In genomic region chr22:44497904-44498242, GRCh38 we compare ENCODE assay signal across 8 cellular contexts. TPM values are rescaled to one million over a fixed set of nuclear protein-coding genes. Genes with fewer than 3 reads are reported as not detected.
DNase-seq lines count a peak whose midpoint lies in the region; ATAC-seq and TF ChIP-seq lines count a peak whose summit lies in the region.

RTL6 (minus strand) TSS chr22:44498233; CDS start chr22:44497556, 677 bp downstream.

- peaks cover 8 to 40% (median 14%) of the 10 kb centered on the region in 3 donors for H3K4me1 ChIP-seq in esophagus squamous epithelium
- H3K4me1 ChIP-seq in neuronal stem cell (ENCODE audit: control insufficient read depth in 2 of 2, insufficient read depth in 1 of 2, low read depth in 1 of 2, low read length in 2 of 2): peaks cover 4 to 17% of the 10 kb centered on the region in 2 donors

- H3K27ac ChIP-seq in esophagus squamous epithelium: peak within 1 kb of the TSS; percentile 72 to 92 (median 83)
- peak within 1 kb of the TSS; percentile 63 for H3K27ac ChIP-seq in neuronal stem cell (replicated peaks; ENCODE audit: low read length)

- no peak for TF ChIP-seq POLR2A in esophagus squamous epithelium (IDR thresholded peaks at IDR 0.05)

- DNase-seq in SK-MEL-5 (ENCODE audit: low read depth, low spot score): no peak
- no peak for DNase-seq in esophagus squamous epithelium (lab: John Stamatoyannopoulos, UW)
- no peak for DNase-seq in neuronal stem cell (ENCODE audit: low spot score)
- no peak for DNase-seq in NCI-H2107 treated with DMSO at 0.1 percent for 48 hours (lab: John Stamatoyannopoulos, UW; ENCODE audit: unreplicated experiment)
- no peak for DNase-seq in hypothalamus (lab: John Stamatoyannopoulos, UW)

- in situ Hi-C loops in SK-MEL-5 (cut with HindIII; ENCODE audit: low pct_unique_long_range_greater_than_20kb, low sequenced_read_pairs): no loop called here

- H2BK15ac ChIP-seq in neuronal stem cell (ENCODE audit: low read length): peak within 1 kb of the TSS; percentile 40

- H3K27me3 ChIP-seq in esophagus squamous epithelium (peaks cover 0 to 12% (median 0%) of the 10 kb centered on the region in 4 donors), neuronal stem cell (ENCODE audit: control insufficient read depth in 3 of 3, insufficient read depth in 3 of 3, low read depth in 1 of 3, low read length in 3 of 3) (no peaks in the 10 kb centered on the region)

- TF ChIP-seq CTCF in esophagus squamous epithelium (IDR thresholded peaks at IDR 0.05): no peak

- peak within 1 kb of the TSS; percentile 99 for H4K91ac ChIP-seq in neuronal stem cell (ENCODE audit: low read depth, low read length, poor library complexity)

- H3K14ac ChIP-seq in neuronal stem cell (ENCODE audit: low read length): peak within 1 kb of the TSS; percentile 92

- intact Hi-C loops in esophagus squamous epithelium (cut with DNase I): no loop called here

- H2BK12ac ChIP-seq in neuronal stem cell (ENCODE audit: low read length): peak within 1 kb of the TSS; percentile 82

- H3K4me2 ChIP-seq in neuronal stem cell (ENCODE audit: insufficient read depth, low read length, poor library complexity, severe bottlenecking): peak within 1 kb of the TSS; percentile 84

- peak within 1 kb of the TSS; percentile 98 for H3K18ac ChIP-seq in neuronal stem cell (ENCODE audit: low read length)

- peaks cover 0 to 8% (median 0%) of the 10 kb centered on the region in 3 donors for H3K36me3 ChIP-seq in esophagus squamous epithelium
- peaks cover 31 to 43% of the 10 kb centered on the region in 2 donors for H3K36me3 ChIP-seq in neuronal stem cell (replicated peaks in 1 of 2; ENCODE audit: control insufficient read depth in 2 of 2, insufficient read depth in 2 of 2, low read length in 2 of 2)

- peak within 1 kb of the TSS; percentile 99 for H3K4ac ChIP-seq in neuronal stem cell (ENCODE audit: low read length)

- H2BK5ac ChIP-seq in neuronal stem cell (ENCODE audit: low read length): peak within 1 kb of the TSS; percentile 62

- H2AFZ ChIP-seq in neuronal stem cell (ENCODE audit: low read length): peak within 1 kb of the TSS; percentile 93

- H2AK5ac ChIP-seq in neuronal stem cell (ENCODE audit: low read depth, low read length): peak within 1 kb of the TSS; percentile 99

- peak within 1 kb of the TSS; percentile 73 for H4K8ac ChIP-seq in neuronal stem cell (ENCODE audit: low read depth, low read length)

- peak within 1 kb of the TSS; percentile 94 for H2BK120ac ChIP-seq in neuronal stem cell (ENCODE audit: low read depth, low read length)

- peak; percentile 9 for ATAC-seq in GM21825 (IDR thresholded peaks at IDR 0.05; ENCODE audit: unreplicated experiment)
- no peak for ATAC-seq in GM18873 (IDR thresholded peaks at IDR 0.05; ENCODE audit: low FRiP score, unreplicated experiment)
- no peak for ATAC-seq in HG02642 (IDR thresholded peaks at IDR 0.05; ENCODE audit: poor library complexity, unreplicated experiment)

- peak within 1 kb of the TSS; percentile 94 for H3K9ac ChIP-seq in neuronal stem cell (ENCODE audit: low read depth, low read length, poor library complexity)

- peaks cover 16% of the 10 kb centered on the region for H3K79me1 ChIP-seq in neuronal stem cell (ENCODE audit: low read depth, low read length)

- peak within 1 kb of the TSS; percentile 56 to 93 (median 75) for H3K4me3 ChIP-seq in esophagus squamous epithelium
- peak within 1 kb of the TSS; percentile 69 to 88 for H3K4me3 ChIP-seq in neuronal stem cell (ENCODE audit: low read length in 2 of 2)

- peak within 1 kb of the TSS; percentile 82 for H3K23ac ChIP-seq in neuronal stem cell (ENCODE audit: low read depth, low read length, poor library complexity)

- WGBS in esophagus squamous epithelium, 2 donors: no CpG with 5 or more reads among the region's 49 CpGs
- WGBS in neuronal stem cell (ENCODE audit: extremely low coverage in 2 of 2, insufficient read length in 2 of 2, insufficient replicate concordance in 1 of 2), 2 donors: no CpG with 5 or more reads among the region's 49 CpGs

- H3K9me3 ChIP-seq in esophagus squamous epithelium: no peaks in the 10 kb centered on the region
- H3K9me3 ChIP-seq in neuronal stem cell (replicated peaks in 1 of 2; ENCODE audit: control insufficient read depth in 2 of 2, insufficient read depth in 1 of 2, low read depth in 1 of 2, low read length in 2 of 2): peaks cover 13 to 21% of the 10 kb centered on the region in 2 donors

RNA-seq across cellular contexts. Expression of gene RTL6, which starts in this region (rescaled TPM):
- 14.8 and 15.6 TPM in 2 replicates for total RNA-seq in SK-MEL-5 (2014; rRNA removed; shearing (Covaris generic))
- 21.3 and 26.2 TPM in 2 replicates for polyA plus RNA-seq in SK-MEL-5 (2015; cell fraction: cytosol; rRNA removed)
- 11.0 and 11.7 TPM in 2 replicates for polyA plus RNA-seq in SK-MEL-5 (2015; cell fraction: nucleus; rRNA removed)
- 10 to 100 TPM in 1 of 4 donors, 1 to 10 TPM in 3; 6.7 to 16.6 (median 8.4) TPM for total RNA-seq in esophagus squamous epithelium
- 19.8 TPM for polyA plus RNA-seq in neuronal stem cell (2013, experiment 1 of 2)
- 20.4 TPM for polyA plus RNA-seq in neuronal stem cell (2013, experiment 2 of 2)
